ENCODE assay signal across 17 cellular contexts in genomic region chr1:45925728-45926287, GRCh38.
DNase-seq lines count a peak whose midpoint lies in the region; ATAC-seq, FAIRE-seq and TF ChIP-seq lines count a peak whose summit lies in the region.
"Had no signal": no experiment of that assay in that cellular context is flagged by ENCODE, and none has a peak within 500 bp of the region (broad histone marks: within the 10 kb centered on the region; RNA-seq: fewer than 3 reads in every experiment).

No MANE protein-coding gene starts in this region.

- peak overlapping the region; percentile 57 for H3K9ac ChIP-seq in smooth muscle cell (ENCODE audit: low read depth)

- no peaks in the 10 kb centered on the region for H3K9me3 ChIP-seq in body of pancreas
- no peaks in the 10 kb centered on the region for H3K9me3 ChIP-seq in smooth muscle cell (replicated peaks; ENCODE audit: low read depth)
- H3K9me3 ChIP-seq: tibial nerve had no signal

- no peak for TF ChIP-seq POLR2A in body of pancreas (IDR thresholded peaks at IDR 0.05)

- H3K27me3 ChIP-seq in body of pancreas (no peaks in the 10 kb centered on the region), smooth muscle cell (ENCODE audit: low read depth) (no peaks in the 10 kb centered on the region)
- H3K27me3 ChIP-seq: hepatocyte, tibial nerve had no signal

- intact Hi-C loops in body of pancreas (cut with DNase I) = no loop called here

- ATAC-seq in body of pancreas (peak; percentile 60), HG02840 (IDR thresholded peaks at IDR 0.05; ENCODE audit: low FRiP score, unreplicated experiment) (no peak)
- ATAC-seq: activated naive CD4-positive, alpha-beta T cell treated with anti-CD3 and anti-CD28 coated beads, Interleukin-2, amount 50 U/mL, for 72 hours had no signal

- peaks cover 31% of the 10 kb centered on the region for H3F3A ChIP-seq in smooth muscle cell (ENCODE audit: low read depth)

- peaks cover 12% of the 10 kb centered on the region for H3K79me2 ChIP-seq in smooth muscle cell (ENCODE audit: low read depth)

- no peak overlapping the region for H2AFZ ChIP-seq in smooth muscle cell (ENCODE audit: low read depth)
- H2AFZ ChIP-seq: hepatocyte had no signal

- H3K36me3 ChIP-seq in body of pancreas (replicated peaks in 1 of 2; ENCODE audit: insufficient read depth in 1 of 2, low read depth in 2 of 2) (no peaks in the 10 kb centered on the region), smooth muscle cell (ENCODE audit: low read depth) (no peaks in the 10 kb centered on the region)
- H3K36me3 ChIP-seq: tibial nerve had no signal

- no peak for FAIRE-seq in HTR-8/SVneo (lab: Jason Lieb, UNC)
- FAIRE-seq in urothelium cell line (lab: Jason Lieb, UNC) = no peak

- H3K4me3 ChIP-seq in body of pancreas = no peak overlapping the region
- H3K4me3 ChIP-seq in smooth muscle cell = no peak overlapping the region
- H3K4me3 ChIP-seq: hepatocyte, tibial nerve had no signal

- H3K4me1 ChIP-seq in body of pancreas (peaks cover 20% of the 10 kb centered on the region), smooth muscle cell (ENCODE audit: low read depth) (peaks cover 52% of the 10 kb centered on the region)

- TF ChIP-seq CTCF in body of pancreas (IDR thresholded peaks at IDR 0.05) (no peak), smooth muscle cell (IDR thresholded peaks at IDR 0.05; ENCODE audit: borderline replicate concordance, insufficient read depth, poor library complexity, severe bottlenecking) (no peak)

- WGBS in body of pancreas, 2 donors = 48 to 50% methylated on average over 2 of the region's 2 CpGs
- WGBS in smooth muscle cell (ENCODE audit: low lambda C conversion rate) = 96% methylated on average over 2 of the region's 2 CpGs

- peak overlapping the region; percentile 42 for H3K4me2 ChIP-seq in smooth muscle cell
- H3K4me2 ChIP-seq: hepatocyte had no signal

- H3K27ac ChIP-seq in body of pancreas (peak overlapping the region in 3 of 4 donors; percentile 15 to 59 (median 47)), smooth muscle cell (ENCODE audit: low read depth) (peak overlapping the region; percentile 94)
- H3K27ac ChIP-seq: RWPE1, tibial nerve had no signal

- DNase-seq in NOMO-1 treated with DMSO at 0.1 percent for 48 hours (lab: John Stamatoyannopoulos, UW; ENCODE audit: unreplicated experiment) = peak; percentile 24
- no peak for DNase-seq in NOMO-1 treated with dmso at 0.1 percent for 144 hours (lab: John Stamatoyannopoulos, UW; ENCODE audit: unreplicated experiment)
- peak; percentile 19 to 36 for DNase-seq in Kasumi-1 (lab: John Stamatoyannopoulos, UW)
- DNase-seq in body of pancreas = peak; percentile 42 to 79 (median 60)
- no peak for DNase-seq in smooth muscle cell (lab: John Stamatoyannopoulos, UW; ENCODE audit: unreplicated experiment)
- DNase-seq in HTR-8/SVneo (ENCODE audit: insufficient read length, low spot score) = no peak
- no peak for DNase-seq in urothelium cell line (ENCODE audit: low spot score)
- DNase-seq: activated CD4-positive, alpha-beta T cell treated with anti-CD3 and anti-CD28 coated beads, Interleukin-2, amount 50 U/mL, for 1 hour; activated T-cell treated with anti-CD3 and anti-CD28 coated beads, Interleukin-2, amount 50 U/mL, for 1 hour; DMS79 treated with DMSO at 0.1 percent for 48 hours; NCI-H1694; T-helper 2 cell had no signal

- no peaks in the 10 kb centered on the region for H4K20me1 ChIP-seq in smooth muscle cell (ENCODE audit: low read depth)

Comparison
In these comparisons a context has a peak if more than half of its experiments do, and no peak if none do; other contexts are left out.
1. DNase-seq: peak in NOMO-1 treated with DMSO at 0.1 percent for 48 hours (single experiment), Kasumi-1 (2 of 2) and body of pancreas (4 of 4); none in NOMO-1 treated with dmso at 0.1 percent for 144 hours (single experiment), smooth muscle cell (single experiment), HTR-8/SVneo (single experiment) and urothelium cell line (single experiment).